1 cellular context compared by ENCODE assay signal in genomic region chr19:14061081-14061749, GRCh38.
TF ChIP-seq lines count a peak whose summit lies in the region.

No MANE protein-coding gene starts in this region.

TF ChIP-seq in HepG2, 621 proteins besides CTCF, POLR2A, EP300 and RAD21 (continued from another document):
- TF ChIP-seq THAP9 (CRISPR knock-in tag; IDR thresholded peaks at IDR 0.05; ENCODE audit: borderline replicate concordance) (0 out of 2 replicates have a peak, but pooled peaks have one; percentile 13), TRIM22 (IDR thresholded peaks at IDR 0.05) (no peak), MTA1 (CRISPR knock-in tag; IDR thresholded peaks at IDR 0.05; ENCODE audit: borderline replicate concordance) (peak; percentile 55; the same call in 1 of the 2 replicates), BCL6 (CRISPR knock-in tag; IDR thresholded peaks at IDR 0.05) (0 out of 2 replicates have a peak, but pooled peaks have one; percentile 10), MAFG (CRISPR knock-in tag; IDR thresholded peaks at IDR 0.05) (no peak), PHF21A (CRISPR knock-in tag; IDR thresholded peaks at IDR 0.05) (0 out of 2 replicates have a peak, but pooled peaks have one; percentile 15), TFDP1 (CRISPR knock-in tag; IDR thresholded peaks at IDR 0.05; ENCODE audit: borderline replicate concordance) (0 out of 2 replicates have a peak, but pooled peaks have one; percentile 4), FOXP4 (CRISPR knock-in tag; IDR thresholded peaks at IDR 0.05) (no peak), GATAD1 (CRISPR knock-in tag; IDR thresholded peaks at IDR 0.05) (peak; percentile 26; the same call in 1 of the 2 replicates)
